8 cellular contexts compared by ENCODE assay signal in genomic region chrX:101803451-101803850, GRCh38.
DNase-seq lines count a peak whose midpoint lies in the region; ATAC-seq and TF ChIP-seq lines count a peak whose summit lies in the region.
"Had no signal": no experiment of that assay in that cellular context is flagged by ENCODE, and none has a peak within 500 bp of the region (broad histone marks: within the 10 kb centered on the region; RNA-seq: fewer than 3 reads in every experiment).

No MANE protein-coding gene starts in this region.

- H3K4me1 Mint-ChIP-seq in endodermal cell, result peaks cover 1% of the 10 kb centered on the region
- H3K4me1 Mint-ChIP-seq in activated CD4-positive, alpha-beta T cell treated with anti-CD3 and anti-CD28 coated beads for 36 hours, result peaks cover 4% of the 10 kb centered on the region

- no peak overlapping the region for H3K27ac Mint-ChIP-seq in endodermal cell
- H3K27ac Mint-ChIP-seq in activated CD4-positive, alpha-beta T cell treated with anti-CD3 and anti-CD28 coated beads for 36 hours, result no peak overlapping the region

- no peaks in the 10 kb centered on the region for H3K27me3 ChIP-seq in endodermal cell (ENCODE audit: control insufficient read depth, insufficient read depth, low read length, poor library complexity, severe bottlenecking)

- DNase-seq in GM03348 (ENCODE audit: low spot score) (peak; percentile 7), LNCaP clone FGC (ENCODE audit: low read depth) (no peak), endodermal cell (peak; percentile 44), pons (ENCODE audit: low spot score) (peak; percentile 17)
- DNase-seq in stimulated activated CD4-positive, alpha-beta T cell treated with anti-CD3 and anti-CD28 coated beads, Interleukin-4, amount 100 ng/mL, for 24 hours, result no peak
- DNase-seq in activated CD4-positive, alpha-beta T cell treated with anti-CD3 and anti-CD28 coated beads for 36 hours, result no peak
- no peak for DNase-seq in stimulated activated CD4-positive, alpha-beta T cell treated with anti-CD3 and anti-CD28 coated beads, Interleukin-1b, Interleukin-23, amount 100 ng/mL, for 48 hours
- DNase-seq: left cardiac atrium had no signal

- H3K4me1 ChIP-seq in endodermal cell (ENCODE audit: control insufficient read depth, insufficient read depth, low read length), result no peaks in the 10 kb centered on the region

- no peak overlapping the region for H3K9ac ChIP-seq in endodermal cell (ENCODE audit: extremely low read depth, low read length, poor library complexity, severe bottlenecking)

- H3K4me3 ChIP-seq in LNCaP clone FGC (ENCODE audit: low read depth, low read length) (no peak overlapping the region), endodermal cell (ENCODE audit: low read length) (no peak overlapping the region)

- POLR2A ChIA-PET in activated CD4-positive, alpha-beta T cell treated with anti-CD3 and anti-CD28 coated beads for 36 hours (lab: Charles Lee), result interaction anchor here (0.7 kb wide), 1 partner anchor 152 kb away, joined by 3 read pairs; no protein-coding TSS in a partner anchor

- H3K27ac ChIP-seq in endodermal cell (ENCODE audit: low read depth, low read length), result no peak overlapping the region

- no peak overlapping the region for H3K4me3 Mint-ChIP-seq in endodermal cell
- no peak overlapping the region for H3K4me3 Mint-ChIP-seq in activated CD4-positive, alpha-beta T cell treated with anti-CD3 and anti-CD28 coated beads for 36 hours

- no peaks in the 10 kb centered on the region for H3K36me3 ChIP-seq in endodermal cell (ENCODE audit: control insufficient read depth, insufficient read depth, low read length)

- TF ChIP-seq CTCF in LNCaP clone FGC (IDR thresholded peaks at IDR 0.05; ENCODE audit: control insufficient read depth, extremely low read depth, insufficient read depth) (peak; percentile 35), endodermal cell (conservative IDR thresholded peaks at IDR 0.05) (peak; percentile 69)

- H3K9me3 ChIP-seq in endodermal cell (ENCODE audit: control insufficient read depth, low read length), result no peaks in the 10 kb centered on the region

- intact Hi-C loops in activated CD4-positive, alpha-beta T cell treated with anti-CD3 and anti-CD28 coated beads for 36 hours (cut with DNase I, micrococcal nuclease), result loop anchor here in 1 of 2 experiments (5.0 kb wide), 1 partner anchor 206 kb away; no protein-coding TSS in a partner anchor

- no peak for ATAC-seq in activated CD4-positive, alpha-beta T cell treated with anti-CD3 and anti-CD28 coated beads for 36 hours
- ATAC-seq: left cardiac atrium had no signal

- no peaks in the 10 kb centered on the region for H3K27me3 Mint-ChIP-seq in endodermal cell (ENCODE audit: insufficient read depth)
- no peaks in the 10 kb centered on the region for H3K27me3 Mint-ChIP-seq in activated CD4-positive, alpha-beta T cell treated with anti-CD3 and anti-CD28 coated beads for 36 hours

- 81% methylated on average over 2 of the region's 2 CpGs; no CpG with 5 or more reads in 1 of the 2 experiments for whole genome bisulfite sequencing in endodermal cell (ENCODE audit: insufficient coverage in 1 of 2, insufficient read length in 1 of 2), 2 experiments

- CTCF ChIA-PET in activated CD4-positive, alpha-beta T cell treated with anti-CD3 and anti-CD28 coated beads for 36 hours (lab: Charles Lee), result interaction anchor here (0.9 to 1.1 kb wide), 3 partner anchors 9 to 390 kb away, joined by 3 read pairs; no protein-coding TSS in a partner anchor

- peaks cover 29% of the 10 kb centered on the region for H3K9me3 Mint-ChIP-seq in endodermal cell
- H3K9me3 Mint-ChIP-seq in activated CD4-positive, alpha-beta T cell treated with anti-CD3 and anti-CD28 coated beads for 36 hours (ENCODE audit: low read depth), result no peaks in the 10 kb centered on the region

- no peaks in the 10 kb centered on the region for H3K36me3 Mint-ChIP-seq in endodermal cell (ENCODE audit: low read depth)
- no peaks in the 10 kb centered on the region for H3K36me3 Mint-ChIP-seq in activated CD4-positive, alpha-beta T cell treated with anti-CD3 and anti-CD28 coated beads for 36 hours (ENCODE audit: low read depth)

Comparison
In these comparisons a context has a peak if more than half of its experiments do, and no peak if none do; other contexts are left out.
1. DNase-seq: peak in GM03348 (single experiment), endodermal cell (single experiment) and pons (single experiment); none in LNCaP clone FGC (single experiment), stimulated activated CD4-positive, alpha-beta T cell treated with anti-CD3 and anti-CD28 coated beads, Interleukin-4, amount 100 ng/mL, for 24 hours (single experiment), activated CD4-positive, alpha-beta T cell treated with anti-CD3 and anti-CD28 coated beads for 36 hours (single experiment) and stimulated activated CD4-positive, alpha-beta T cell treated with anti-CD3 and anti-CD28 coated beads, Interleukin-1b, Interleukin-23, amount 100 ng/mL, for 48 hours (single experiment).